1 cellular context compared by ENCODE assay signal in genomic region chr12:5511644-5512584, GRCh38.
TF ChIP-seq lines count a peak whose summit lies in the region.

No MANE protein-coding gene starts in this region.

TF ChIP-seq in HCT116, 20 proteins besides CTCF, POLR2A, EP300 and RAD21:
- TF ChIP-seq REST (IDR thresholded peaks at IDR 0.05; ENCODE audit: low read depth): no peak
- TF ChIP-seq JUND (IDR thresholded peaks at IDR 0.05): no peak
- TF ChIP-seq MAX (IDR thresholded peaks at IDR 0.05): no peak
- no peak for TF ChIP-seq FOSL1 (IDR thresholded peaks at IDR 0.05; ENCODE audit: low read depth)
- TF ChIP-seq ZFX (IDR thresholded peaks at IDR 0.05): no peak
- TF ChIP-seq EZH2 (IDR thresholded peaks at IDR 0.05): no peak
- no peak for TF ChIP-seq CEBPB (IDR thresholded peaks at IDR 0.05; ENCODE audit: low read depth)
- TF ChIP-seq ZNF274 (IDR thresholded peaks at IDR 0.05; ENCODE audit: low read depth, low read length): no peak
- no peak for TF ChIP-seq ATF3 (IDR thresholded peaks at IDR 0.05)
- TF ChIP-seq ZBTB33 (IDR thresholded peaks at IDR 0.05; ENCODE audit: extremely low read depth, insufficient replicate concordance, low read length): no peak
- TF ChIP-seq ELF1 (IDR thresholded peaks at IDR 0.05; ENCODE audit: borderline replicate concordance, low read depth): no peak
- no peak for TF ChIP-seq SP1 (IDR thresholded peaks at IDR 0.05; ENCODE audit: low read depth)
- TF ChIP-seq POLR2AphosphoS5 (IDR thresholded peaks at IDR 0.05; ENCODE audit: low read depth, low read length): no peak
- TF ChIP-seq EGR1 (IDR thresholded peaks at IDR 0.05; ENCODE audit: low read depth): no peak
- no peak for TF ChIP-seq YY1 (IDR thresholded peaks at IDR 0.05; ENCODE audit: extremely low read depth, insufficient replicate concordance, low read depth, low read length)
- no peak for TF ChIP-seq TCF7L2 (IDR thresholded peaks at IDR 0.05; ENCODE audit: borderline replicate concordance, extremely low read depth, insufficient read depth, insufficient read length)
- TF ChIP-seq EZH2phosphoT487 (IDR thresholded peaks at IDR 0.05; ENCODE audit: borderline replicate concordance): no peak
- TF ChIP-seq SIN3A (IDR thresholded peaks at IDR 0.05; ENCODE audit: low read depth): no peak
- no peak for TF ChIP-seq SRF (IDR thresholded peaks at IDR 0.05; ENCODE audit: low read depth)
